14 cellular contexts compared by ENCODE assay signal in the genomic region with DNA sequence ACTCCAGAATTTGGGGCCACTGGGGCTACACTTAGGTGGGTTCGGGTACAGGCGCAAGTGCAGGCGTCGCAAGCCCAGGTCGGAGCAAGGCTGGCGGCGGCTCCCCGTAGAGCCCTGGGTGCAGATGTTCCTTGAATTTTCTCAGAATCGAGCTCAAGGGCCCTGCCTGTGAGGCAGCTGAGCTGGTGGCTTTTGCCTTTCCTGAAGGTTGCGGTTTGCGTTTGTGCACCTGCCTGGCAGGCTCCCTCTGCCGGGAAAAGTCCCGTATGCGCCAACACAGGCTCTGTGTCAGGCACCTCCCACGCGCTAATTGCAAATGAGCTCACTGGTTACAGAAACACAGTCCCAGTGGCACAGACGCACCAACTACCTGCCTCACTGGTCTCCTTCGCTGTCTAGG. TPM values are rescaled to one million over a fixed set of nuclear protein-coding genes. Genes with fewer than 3 reads are reported as not detected.
A peak's percentile ranks its signal among the peaks of the same experiment; 100 is the strongest.
DNase-seq lines count a peak whose midpoint lies in the region; TF ChIP-seq lines count a peak whose summit lies in the region.
"Had no signal": no experiment of that assay in that cellular context is flagged by ENCODE, and none has a peak within 500 bp of the region (broad histone marks: within the 10 kb centered on the region; RNA-seq: fewer than 3 reads in every experiment).

No MANE protein-coding gene starts in this region.

- H3K4me3 ChIP-seq in NT2/D1 (ENCODE audit: insufficient read length, low read depth): no peak overlapping the region
- H3K4me3 ChIP-seq: cardiac muscle cell, esophagus muscularis mucosa, SK-N-MC had no signal

- no peak overlapping the region for H3K23ac ChIP-seq in H9 (ENCODE audit: insufficient read length, low read depth, low read length)

- H2AFZ ChIP-seq in H9 (ENCODE audit: low read length): no peak overlapping the region

- H3K36me3 Mint-ChIP-seq in H9 (ENCODE audit: insufficient read depth in 1 of 3, low read depth in 3 of 3): peaks cover 20 to 51% (median 41%) of the 10 kb centered on the region in 3 experiments; a peak in 6 of 7 replicates

- H3K4me2 ChIP-seq in H9 (ENCODE audit: insufficient read depth, insufficient read length, low read length): no peak overlapping the region

- TF ChIP-seq CTCF in H9 (conservative IDR thresholded peaks at IDR 0.05): no peak

- no peak overlapping the region for H3K14ac ChIP-seq in H9 (ENCODE audit: insufficient read depth, low read length)

- H3K56ac ChIP-seq in H9 (ENCODE audit: insufficient read length, low read depth, low read length): no peak overlapping the region

- no peak overlapping the region for H3K18ac ChIP-seq in H9 (ENCODE audit: insufficient read length, low read depth, low read length)

- no CpG with 5 or more reads among the region's 18 CpGs for WGBS in H9 (ENCODE audit: extremely low coverage, insufficient read length, low lambda C conversion rate)

- H4K20me1 ChIP-seq in H9 (ENCODE audit: control insufficient read depth, insufficient read depth, insufficient read length): no peaks in the 10 kb centered on the region

- H2BK120ac ChIP-seq in H9 (ENCODE audit: low read depth, low read length, poor library complexity, severe bottlenecking): no peak overlapping the region

- H2BK15ac ChIP-seq in H9 (ENCODE audit: low read depth, low read length): no peak overlapping the region

- DNase-seq in NT2/D1 (ENCODE audit: low read depth, low spot score): no peak
- peak; percentile 48 for DNase-seq in activated T-cell treated with anti-CD3 and anti-CD28 coated beads for 48 hours (ENCODE audit: low read depth)
- peak; percentile 51 for DNase-seq in islet precursor cell
- peak; percentile 47 for DNase-seq in stimulated activated naive CD4-positive, alpha-beta T cell treated with Interleukin-2 at 50 U/mL for 16 hours (lab: John Stamatoyannopoulos, UW)
- no peak for DNase-seq in H9
- DNase-seq in cerebellar nuclear complex (lab: John Stamatoyannopoulos, UW): no peak
- DNase-seq in H4 (ENCODE audit: low spot score): no peak
- DNase-seq: activated CD8-positive, alpha-beta memory T cell treated with anti-CD3 and anti-CD28 coated beads, Interleukin-2, amount 10 ng/mL, durations not matched to agents 7 days and 5 days had no signal

- H3K36me3 ChIP-seq in NT2/D1 (ENCODE audit: insufficient read depth, insufficient read length, low read length): peaks cover 87% of the 10 kb centered on the region

- peaks cover 26% of the 10 kb centered on the region for H3K4me1 ChIP-seq in NT2/D1 (ENCODE audit: insufficient read depth, insufficient read length)
- H3K4me1 ChIP-seq in H9 (ENCODE audit: insufficient read depth, low read length): no peaks in the 10 kb centered on the region

- H3T11ph ChIP-seq in H9 (ENCODE audit: low read length): no peak overlapping the region

- no peak overlapping the region for H4K8ac ChIP-seq in H9 (replicated peaks; ENCODE audit: insufficient read length, low read depth, low read length)

- H3K9me3 ChIP-seq in NT2/D1 (ENCODE audit: insufficient read depth, low read length) (no peaks in the 10 kb centered on the region), H9 (ENCODE audit: control insufficient read depth, low read depth, low read length) (no peaks in the 10 kb centered on the region)
- H3K9me3 ChIP-seq: esophagus muscularis mucosa had no signal

- H2BK20ac ChIP-seq in H9 (ENCODE audit: low read depth, low read length, poor library complexity, severe bottlenecking): no peak overlapping the region

- no peaks in the 10 kb centered on the region; a peak in 1 of 5 replicates for H3K9me3 Mint-ChIP-seq in H9

- no peak overlapping the region for H2AK5ac ChIP-seq in H9 (ENCODE audit: insufficient read length, low read length)

- H3K27ac ChIP-seq in H9 (ENCODE audit: insufficient read length, low read depth, low read length): no peak overlapping the region
- H3K27ac ChIP-seq: cardiac muscle cell, esophagus muscularis mucosa, HL-60, SK-N-MC had no signal

- H3K9ac ChIP-seq in NT2/D1 (ENCODE audit: insufficient read length, low read depth): peak overlapping the region; percentile 50
- no peak overlapping the region for H3K9ac ChIP-seq in H9 (ENCODE audit: extremely low read depth, insufficient read length, low read length)

- no peaks in the 10 kb centered on the region for H3K27me3 Mint-ChIP-seq in H9 (ENCODE audit: low read depth)
- H3K27me3 Mint-ChIP-seq: activated CD8-positive, alpha-beta memory T cell treated with anti-CD3 and anti-CD28 coated beads, Interleukin-2, amount 10 ng/mL, durations not matched to agents 7 days and 5 days had no signal

- no peak overlapping the region for H4K91ac ChIP-seq in H9 (ENCODE audit: insufficient read length, low read depth, low read length)

- H3K79me1 ChIP-seq in H9 (ENCODE audit: insufficient read depth, low read depth, low read length, poor library complexity, severe bottlenecking): no peaks in the 10 kb centered on the region

- H3K27ac Mint-ChIP-seq in H9: peak overlapping the region in 1 of 3 experiments; percentile 84; a peak in 1 of 7 replicates
- H3K27ac Mint-ChIP-seq: activated CD8-positive, alpha-beta memory T cell treated with anti-CD3 and anti-CD28 coated beads, Interleukin-2, amount 10 ng/mL, durations not matched to agents 7 days and 5 days had no signal

- H3K4me3 Mint-ChIP-seq in H9: no peak overlapping the region
- H3K4me3 Mint-ChIP-seq: activated CD8-positive, alpha-beta memory T cell treated with anti-CD3 and anti-CD28 coated beads, Interleukin-2, amount 10 ng/mL, durations not matched to agents 7 days and 5 days had no signal

- H2BK5ac ChIP-seq in H9 (ENCODE audit: insufficient read length, low read length): no peak overlapping the region

- H3K4me1 Mint-ChIP-seq in H9: peaks cover 3 to 4% of the 10 kb centered on the region in 2 experiments; a peak in 2 of 4 replicates

- H3K4ac ChIP-seq in H9 (ENCODE audit: low read depth, low read length): no peak overlapping the region

- H2BK12ac ChIP-seq in H9 (ENCODE audit: insufficient read length, low read depth, low read length): no peak overlapping the region

- H3K27me3 ChIP-seq in NT2/D1 (ENCODE audit: insufficient read depth, insufficient read length) (no peaks in the 10 kb centered on the region), H9 (ENCODE audit: insufficient read depth, low read length) (no peaks in the 10 kb centered on the region)
- H3K27me3 ChIP-seq: cardiac muscle cell, esophagus muscularis mucosa had no signal

- H3K23me2 ChIP-seq in H9 (ENCODE audit: insufficient read length, low read depth, low read length, poor library complexity, severe bottlenecking): no peaks in the 10 kb centered on the region

- H3K79me2 ChIP-seq in H9 (ENCODE audit: insufficient read depth, low read length): peaks cover 4% of the 10 kb centered on the region

- no peak overlapping the region for H4K5ac ChIP-seq in H9 (ENCODE audit: insufficient read length, low read depth, low read length)

RNA-seq across cellular contexts. Expression of a gene that starts 5.9 kb away (rescaled TPM):
- 16.5 and 18.1 TPM in 2 replicates for total RNA-seq in H9 (2021)
- total RNA-seq in H4 (2014; rRNA removed; shearing (Covaris generic)): 6.9 and 11.0 TPM in 2 replicates

RNA-seq across cellular contexts. Expression of a gene that starts 11.3 kb away (rescaled TPM):
- total RNA-seq in H9 (2021): not detected in 2 replicates
- not detected in 2 replicates for total RNA-seq in H4 (2014; rRNA removed; shearing (Covaris generic))
- total RNA-seq: activated CD8-positive, alpha-beta memory T cell treated with anti-CD3 and anti-CD28 coated beads, Interleukin-2, amount 10 ng/mL, durations not matched to agents 7 days and 5 days; cardiac muscle cell; esophagus muscularis mucosa; mononuclear cell; pulmonary artery endothelial cell had no signal

RNA-seq across cellular contexts. Expression of a gene that starts 11.6 kb away (rescaled TPM):
- 46.0 and 51.4 TPM in 2 replicates for total RNA-seq in H9 (2021)
- total RNA-seq in H4 (2014; rRNA removed; shearing (Covaris generic)): 20.0 and 24.3 TPM in 2 replicates

RNA-seq across cellular contexts. Expression of a gene that starts 14.2 kb away (rescaled TPM):
- total RNA-seq in H9 (2021): 1.3 and 1.9 TPM in 2 replicates
- total RNA-seq in H4 (2014; rRNA removed; shearing (Covaris generic)): not detected in 2 replicates
- total RNA-seq: esophagus muscularis mucosa, mononuclear cell, pulmonary artery endothelial cell had no signal

RNA-seq across cellular contexts. Expression of a gene that starts 44.4 kb away (rescaled TPM):
- 1.2 and 1.3 TPM in 2 replicates for total RNA-seq in H9 (2021)
- not detected in 2 replicates for total RNA-seq in H4 (2014; rRNA removed; shearing (Covaris generic))
- total RNA-seq: esophagus muscularis mucosa, pulmonary artery endothelial cell had no signal

Comparison
In these comparisons a context has a peak if more than half of its experiments do, and no peak if none do; other contexts are left out.
1. DNase-seq: peak in activated T-cell treated with anti-CD3 and anti-CD28 coated beads for 48 hours (single experiment), islet precursor cell (single experiment) and stimulated activated naive CD4-positive, alpha-beta T cell treated with Interleukin-2 at 50 U/mL for 16 hours (single experiment); none in NT2/D1 (single experiment), H9 (single experiment), cerebellar nuclear complex (0 of 2) and H4 (single experiment).